Comparison of ENCODE assay signal across 8 cellular contexts in genomic region chr4:98929341-98930267, GRCh38. TPM values are rescaled to one million over a fixed set of nuclear protein-coding genes. Genes with fewer than 3 reads are reported as not detected.
A peak's percentile ranks its signal among the peaks of the same experiment; 100 is the strongest.
DNase-seq lines count a peak whose midpoint lies in the region; ATAC-seq and TF ChIP-seq lines count a peak whose summit lies in the region.

No MANE protein-coding gene starts in this region.

- peaks cover 30% of the 10 kb centered on the region for H3K36me3 ChIP-seq in OCI-LY7 (ENCODE audit: insufficient read depth, low read length)
- H3K36me3 ChIP-seq in esophagus squamous epithelium, result peaks cover 0 to 15% (median 0%) of the 10 kb centered on the region in 3 donors

- peak in 1 of 4 donors; percentile 16 for TF ChIP-seq POLR2A in esophagus squamous epithelium (IDR thresholded peaks at IDR 0.05)

- no peaks in the 10 kb centered on the region for H3K9me2 ChIP-seq in OCI-LY7 (ENCODE audit: insufficient read depth, low read length)

- H3K4me3 ChIP-seq in OCI-LY7 (ENCODE audit: low read depth, low read length, poor library complexity, severe bottlenecking), result peak overlapping the region; percentile 88
- peak overlapping the region; percentile 82 to 100 (median 97) for H3K4me3 ChIP-seq in esophagus squamous epithelium

- no peaks in the 10 kb centered on the region for H3K27me3 Mint-ChIP-seq in activated T-cell treated with anti-CD3 and anti-CD28 coated beads, Interleukin-2, amount 50 U/mL, for 24 hours
- no peaks in the 10 kb centered on the region for H3K27me3 Mint-ChIP-seq in natural killer cell (ENCODE audit: low read depth in 2 of 2)
- H3K27me3 Mint-ChIP-seq in stimulated activated naive CD8-positive, alpha-beta T cell treated with anti-CD3 and anti-CD28 coated beads, Interleukin-15, Interleukin-2, amounts not matched to agents 100 ng/mL and 50 ng/mL, for 24 hours, result no peaks in the 10 kb centered on the region

- peak overlapping the region; percentile 93 for H3K4me3 Mint-ChIP-seq in activated T-cell treated with anti-CD3 and anti-CD28 coated beads, Interleukin-2, amount 50 U/mL, for 24 hours
- peak overlapping the region; percentile 99 for H3K4me3 Mint-ChIP-seq in natural killer cell
- H3K4me3 Mint-ChIP-seq in stimulated activated naive CD8-positive, alpha-beta T cell treated with anti-CD3 and anti-CD28 coated beads, Interleukin-15, Interleukin-2, amounts not matched to agents 100 ng/mL and 50 ng/mL, for 24 hours, result peak overlapping the region; percentile 96

- POLR2A ChIA-PET in OCI-LY7 (lab: Charles Lee), result interaction anchor here (0.5 to 3.9 kb wide), 10 partner anchors 8 to 786 kb away, joined by 3 to 15 read pairs (median 4); no protein-coding TSS in a partner anchor

- TSS peak; percentile 92 for BruUV-seq in OCI-LY7 (replicated peaks; lab: Mats Ljungman, UMichigan)

- H3K4me2 ChIP-seq in OCI-LY7 (ENCODE audit: low read length), result peak overlapping the region; percentile 88

- ATAC-seq in HG03039 (IDR thresholded peaks at IDR 0.05; ENCODE audit: unreplicated experiment) (peak; percentile 48), natural killer cell (peak in 2 of 3 donors; percentile 31 to 41)

- H2AFZ ChIP-seq in OCI-LY7 (ENCODE audit: low read length), result peak overlapping the region; percentile 93

- H3K27ac Mint-ChIP-seq in activated T-cell treated with anti-CD3 and anti-CD28 coated beads, Interleukin-2, amount 50 U/mL, for 24 hours, result peak overlapping the region; percentile 100
- H3K27ac Mint-ChIP-seq in natural killer cell, result peak overlapping the region; percentile 93 to 98
- H3K27ac Mint-ChIP-seq in stimulated activated naive CD8-positive, alpha-beta T cell treated with anti-CD3 and anti-CD28 coated beads, Interleukin-15, Interleukin-2, amounts not matched to agents 100 ng/mL and 50 ng/mL, for 24 hours, result peak overlapping the region; percentile 99

- H3K27ac ChIP-seq in OCI-LY7 (ENCODE audit: low read depth, low read length, poor library complexity, severe bottlenecking), result peak overlapping the region; percentile 50
- peak overlapping the region; percentile 96 to 100 (median 97) for H3K27ac ChIP-seq in esophagus squamous epithelium

- H3K9me3 Mint-ChIP-seq in activated T-cell treated with anti-CD3 and anti-CD28 coated beads, Interleukin-2, amount 50 U/mL, for 24 hours, result no peaks in the 10 kb centered on the region
- H3K9me3 Mint-ChIP-seq in natural killer cell, result no peaks in the 10 kb centered on the region
- H3K9me3 Mint-ChIP-seq in stimulated activated naive CD8-positive, alpha-beta T cell treated with anti-CD3 and anti-CD28 coated beads, Interleukin-15, Interleukin-2, amounts not matched to agents 100 ng/mL and 50 ng/mL, for 24 hours, result no peaks in the 10 kb centered on the region

- DNase-seq in NK-92 treated with Interleukin-12 subunit alpha and Interleukin-12 subunit beta, amount 100 ng/mL, for 24 hours (lab: John Stamatoyannopoulos, UW), result peak; percentile 41
- DNase-seq in NK-92 (lab: John Stamatoyannopoulos, UW; ENCODE audit: unreplicated experiment) (no peak), OCI-LY7 (ENCODE audit: low spot score) (peak; percentile 24), esophagus squamous epithelium (lab: John Stamatoyannopoulos, UW) (no peak), natural killer cell (peak; percentile 58)
- DNase-seq in activated T-cell treated with anti-CD3 and anti-CD28 coated beads, Interleukin-2, amount 50 U/mL, for 24 hours, result peak; percentile 76

- intact Hi-C loops in OCI-LY7 (cut with micrococcal nuclease; ENCODE audit: unreplicated experiment) (loop anchor here (1.0 to 5.0 kb wide), 6 partner anchors 66 to 1021 kb away; partner anchors contain the start of genes ADH5, DAPP1, H2AZ1 and METAP1), esophagus squamous epithelium (cut with DNase I) (loop anchor here (10.0 kb wide), 1 partner anchor 65 kb away; the partner anchor contains the start of gene METAP1), natural killer cell (cut with micrococcal nuclease) (loop anchor here (1.0 to 10.0 kb wide), 8 partner anchors 66 to 965 kb away; partner anchors contain the start of genes ADH5, LAMTOR3, METAP1 and STPG2)

- H3K36me3 Mint-ChIP-seq in activated T-cell treated with anti-CD3 and anti-CD28 coated beads, Interleukin-2, amount 50 U/mL, for 24 hours (ENCODE audit: low read depth), result peaks cover 43% of the 10 kb centered on the region
- H3K36me3 Mint-ChIP-seq in natural killer cell, result no peaks in the 10 kb centered on the region
- H3K36me3 Mint-ChIP-seq in stimulated activated naive CD8-positive, alpha-beta T cell treated with anti-CD3 and anti-CD28 coated beads, Interleukin-15, Interleukin-2, amounts not matched to agents 100 ng/mL and 50 ng/mL, for 24 hours (ENCODE audit: low read depth), result peaks cover 26% of the 10 kb centered on the region

- H3K27me3 ChIP-seq in esophagus squamous epithelium, result no peaks in the 10 kb centered on the region

- H3K79me2 ChIP-seq in OCI-LY7 (ENCODE audit: insufficient read depth, low read depth, low read length), result peaks cover 43% of the 10 kb centered on the region

- peaks cover 22% of the 10 kb centered on the region; the same call in 1 of the 2 replicates for H4K20me1 ChIP-seq in OCI-LY7 (ENCODE audit: insufficient read depth, low read length)

- CTCF ChIA-PET in OCI-LY7 (lab: Charles Lee; ENCODE audit: unreplicated experiment), result no interaction called here

- no peak for TF ChIP-seq CTCF in OCI-LY7 (conservative IDR thresholded peaks at IDR 0.05; ENCODE audit: low read length)
- peak in 3 of 6 experiments; percentile 14 to 54 (median 44) for TF ChIP-seq CTCF in esophagus squamous epithelium (IDR thresholded peaks at IDR 0.05)
- no peak for TF ChIP-seq CTCF in natural killer cell (IDR thresholded peaks at IDR 0.05)

- H3K4me1 Mint-ChIP-seq in activated T-cell treated with anti-CD3 and anti-CD28 coated beads, Interleukin-2, amount 50 U/mL, for 24 hours (ENCODE audit: low read depth), result peaks cover 44% of the 10 kb centered on the region
- peaks cover 20 to 26% of the 10 kb centered on the region in 2 donors for H3K4me1 Mint-ChIP-seq in natural killer cell
- peaks cover 56% of the 10 kb centered on the region for H3K4me1 Mint-ChIP-seq in stimulated activated naive CD8-positive, alpha-beta T cell treated with anti-CD3 and anti-CD28 coated beads, Interleukin-15, Interleukin-2, amounts not matched to agents 100 ng/mL and 50 ng/mL, for 24 hours (ENCODE audit: low read depth)

- H3K4me1 ChIP-seq in OCI-LY7 (ENCODE audit: insufficient read depth, low read length, poor library complexity, severe bottlenecking) (peaks cover 32% of the 10 kb centered on the region), esophagus squamous epithelium (peaks cover 15 to 42% (median 18%) of the 10 kb centered on the region in 3 donors)

- H3K9me3 ChIP-seq in OCI-LY7 (ENCODE audit: low read length), result peaks cover 21% of the 10 kb centered on the region; the same call in 1 of the 2 replicates
- no peaks in the 10 kb centered on the region for H3K9me3 ChIP-seq in esophagus squamous epithelium

- WGBS in esophagus squamous epithelium, 2 donors, result 4 to 5% methylated on average over 16 to 39 of the region's 44 CpGs

RNA-seq across cellular contexts. Expression of gene EIF4E, which starts 0.7 kb away (rescaled TPM):
- total RNA-seq in OCI-LY7 (2014; rRNA removed; shearing (Covaris generic)), result 136 and 152 TPM in 2 replicates
- total RNA-seq in OCI-LY7 (2022), result 143 and 160 TPM in 2 replicates
- total RNA-seq in esophagus squamous epithelium, result 100 to 1,000 TPM in 3 of 4 donors, 10 to 100 TPM in 1; 86.1 to 149 (median 125) TPM
- 10 to 100 TPM; 67.4 to 92.4 (median 75.5) TPM for total RNA-seq in natural killer cell

Comparison
In these comparisons a context has a peak if more than half of its experiments do, and no peak if none do; other contexts are left out.
1. DNase-seq: peak in NK-92 treated with Interleukin-12 subunit alpha and Interleukin-12 subunit beta, amount 100 ng/mL, for 24 hours (single experiment), OCI-LY7 (single experiment), activated T-cell treated with anti-CD3 and anti-CD28 coated beads, Interleukin-2, amount 50 U/mL, for 24 hours (single experiment) and natural killer cell (single experiment); none in NK-92 (single experiment) and esophagus squamous epithelium (single experiment).
2. Peak in every context shown above with its lines, with median percentiles within 50 percentile points of each other: H3K27ac Mint-ChIP-seq and H3K4me3 Mint-ChIP-seq.